12 cellular contexts compared by ENCODE assay signal in genomic region chr20:41627611-41628244, GRCh38.
"Had no signal": no experiment of that assay in that cellular context is flagged by ENCODE, and none has a peak within 500 bp of the region (broad histone marks: within the 10 kb centered on the region; RNA-seq: fewer than 3 reads in every experiment).

No MANE protein-coding gene starts in this region.

- H3K27ac ChIP-seq: neural progenitor cell, pancreas, stomach, thoracic aorta had no signal

- H3K4me3 Mint-ChIP-seq: activated CD8-positive, alpha-beta memory T cell treated with anti-CD3 and anti-CD28 coated beads, Interleukin-2, amount 10 ng/mL, durations not matched to agents 7 days and 5 days; activated naive CD8-positive, alpha-beta T cell; activated T-cell treated with anti-CD3 and anti-CD28 coated beads, Interleukin-2, amount 50 U/mL, for 4 hours; neural progenitor cell had no signal

- H3K9me3 Mint-ChIP-seq: activated T-cell treated with anti-CD3 and anti-CD28 coated beads, Interleukin-2, amount 50 U/mL, for 4 hours; neural progenitor cell had no signal

- H3K27me3 Mint-ChIP-seq: activated naive CD8-positive, alpha-beta T cell had no signal

- DNase-seq: activated CD8-positive, alpha-beta memory T cell treated with anti-CD3 and anti-CD28 coated beads, Interleukin-2, amount 10 ng/mL, durations not matched to agents 7 days and 5 days; activated gamma-delta T cell; activated T-cell treated with anti-CD3 and anti-CD28 coated beads, Interleukin-2, amount 50 U/mL, for 4 hours; cerebellar nuclear complex; pancreas; stimulated activated CD4-positive, alpha-beta T cell treated with anti-CD3 and anti-CD28 coated beads, Interleukin-4, amount 100 ng/mL, for 1 hour; stimulated activated CD8-positive, alpha-beta memory T cell treated with anti-CD3 and anti-CD28 coated beads, Interleukin-4, amount 100 ng/mL, for 48 hours; stomach had no signal

- H3K27me3 ChIP-seq: neural progenitor cell, pancreas, stomach had no signal

- H2AFZ ChIP-seq: neural progenitor cell had no signal

- H3K27ac Mint-ChIP-seq: activated CD8-positive, alpha-beta memory T cell treated with anti-CD3 and anti-CD28 coated beads, Interleukin-2, amount 10 ng/mL, durations not matched to agents 7 days and 5 days; activated naive CD8-positive, alpha-beta T cell; neural progenitor cell had no signal

- ATAC-seq: activated CD4-positive, CD25-positive, alpha-beta regulatory T cell treated with anti-CD3 and anti-CD28 coated beads, Interleukin-2, amount 50 U/mL, for 24 hours; activated CD8-positive, alpha-beta memory T cell treated with anti-CD3 and anti-CD28 coated beads, Interleukin-2, amount 10 ng/mL, durations not matched to agents 7 days and 5 days; activated T-cell treated with anti-CD3 and anti-CD28 coated beads, Interleukin-2, amount 50 U/mL, for 4 hours; pancreas had no signal

- H3K4me2 ChIP-seq: neural progenitor cell had no signal

- H3K36me3 ChIP-seq: neural progenitor cell, pancreas, stomach, thoracic aorta had no signal

- H3K36me3 Mint-ChIP-seq: activated CD8-positive, alpha-beta memory T cell treated with anti-CD3 and anti-CD28 coated beads, Interleukin-2, amount 10 ng/mL, durations not matched to agents 7 days and 5 days; activated naive CD8-positive, alpha-beta T cell; neural progenitor cell had no signal

- H3K9ac ChIP-seq: neural progenitor cell had no signal

- H3K4me1 Mint-ChIP-seq: neural progenitor cell had no signal

- H3K9me3 ChIP-seq: pancreas, stomach, thoracic aorta had no signal

- H3K4me3 ChIP-seq: neural progenitor cell, pancreas, stomach, thoracic aorta had no signal

- H3K4me1 ChIP-seq: neural progenitor cell, pancreas, stomach had no signal
